In the genomic region with DNA sequence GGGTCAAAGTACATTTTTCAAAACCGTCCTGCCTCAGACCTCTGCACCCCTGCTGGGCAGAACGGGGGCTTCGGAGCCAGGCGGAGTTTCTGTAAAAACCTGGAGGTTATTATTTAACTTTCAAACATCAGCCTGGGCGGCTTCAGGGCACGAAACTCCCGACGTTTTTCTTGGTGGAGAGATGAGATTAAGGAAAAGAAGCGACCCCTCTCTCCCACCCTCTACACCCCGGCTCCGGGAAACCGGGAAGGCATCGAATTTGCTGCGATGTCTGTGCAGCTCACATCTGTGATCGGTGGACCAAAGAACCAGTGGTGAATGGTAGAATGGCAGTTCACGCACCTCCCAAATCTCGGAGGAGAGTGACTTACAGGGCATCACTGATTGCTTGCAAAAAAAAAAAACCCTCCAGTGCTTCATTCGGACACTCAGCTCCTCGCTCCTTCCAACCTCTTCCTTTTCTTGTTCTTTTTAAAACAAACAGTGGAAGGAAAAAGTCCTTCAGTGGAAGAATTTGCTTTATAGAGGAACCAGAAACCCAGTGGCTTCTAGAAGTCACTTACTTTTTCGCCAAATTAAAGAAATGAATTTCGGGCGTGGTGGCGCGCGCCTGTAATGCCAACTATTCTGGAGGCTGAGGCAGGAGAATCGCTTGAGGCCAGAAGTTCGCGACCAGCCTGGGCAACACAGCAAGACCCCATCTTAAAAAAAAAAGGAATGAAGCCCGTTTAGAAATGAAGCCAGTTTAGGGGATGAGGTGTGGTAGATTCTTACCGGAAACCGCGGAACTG, we compare ENCODE assay signal across 8 cellular contexts. TPM values are rescaled to one million over a fixed set of nuclear protein-coding genes. Genes with fewer than 3 reads are reported as not detected.
DNase-seq lines count a peak whose midpoint lies in the region; ATAC-seq and TF ChIP-seq lines count a peak whose summit lies in the region.

No MANE protein-coding gene starts in this region.

- no peaks in the 10 kb centered on the region for H3K36me3 ChIP-seq in SK-N-SH (replicated peaks in 1 of 2; ENCODE audit: control insufficient read depth in 1 of 2, insufficient read depth in 2 of 2, low read length in 1 of 2)

- H3K27ac Mint-ChIP-seq in stimulated activated naive B cell treated with anti-CD40 and anti-IgM and Interleukin-4, amounts not matched to agents 10 μg/mL and 1 μg/mL and 100 μg/mL, for 72 hours, result peak overlapping the region; percentile 94

- H3K36me3 Mint-ChIP-seq in stimulated activated naive B cell treated with anti-CD40 and anti-IgM and Interleukin-4, amounts not matched to agents 10 μg/mL and 1 μg/mL and 100 μg/mL, for 72 hours, result peaks cover 0 to 1% of the 10 kb centered on the region in 2 donors

- H3K4me3 Mint-ChIP-seq in stimulated activated naive B cell treated with anti-CD40 and anti-IgM and Interleukin-4, amounts not matched to agents 10 μg/mL and 1 μg/mL and 100 μg/mL, for 72 hours, result peak overlapping the region; percentile 94 to 99

- peak overlapping the region; percentile 92 for H3K27ac ChIP-seq in SK-N-SH (ENCODE audit: low read depth in 2 of 2, low read length in 1 of 2)
- peak overlapping the region; percentile 88 for H3K27ac ChIP-seq in cingulate gyrus (ENCODE audit: low read depth, low read length)

- H3K4me3 ChIP-seq in SK-N-SH (ENCODE audit: low read depth in 2 of 2, low read length in 1 of 2), result peak overlapping the region; percentile 64 to 86

- peaks cover 5 to 14% of the 10 kb centered on the region in 2 experiments; a peak in 2 of 4 replicates for H3K4me1 ChIP-seq in SK-N-SH (ENCODE audit: control insufficient read depth in 1 of 2, insufficient read depth in 2 of 2, low read depth in 1 of 2, low read length in 1 of 2)

- POLR2A ChIA-PET in SK-N-SH (lab: Yijun Ruan, JAX), result interaction anchor here (1.3 to 1.5 kb wide), 2 partner anchors 11 to 42 kb away, joined by 5 to 7 read pairs; partner anchors contain the start of gene MED18

- peak; percentile 47 for DNase-seq in stimulated activated CD4-positive, alpha-beta T cell treated with anti-CD3 and anti-CD28 coated beads, Interleukin-15, amount 100 ng/mL, for 24 hours
- DNase-seq in stimulated activated CD4-positive, alpha-beta T cell treated with anti-CD3 and anti-CD28 coated beads, Interleukin-4, amount 100 ng/mL, for 1 hour, result no peak
- DNase-seq in SK-N-SH (peak; percentile 76), left lobe of liver (ENCODE audit: low spot score) (no peak)
- DNase-seq in stimulated activated naive B cell treated with anti-CD40 and anti-IgM and Interleukin-4, amounts not matched to agents 10 μg/mL and 1 μg/mL and 100 μg/mL, for 72 hours, result peak; percentile 26

- 26% methylated on average over 31 of the region's 32 CpGs for WGBS in SK-N-SH (ENCODE audit: low lambda C conversion rate)

- H3F3A ChIP-seq in SK-N-SH (replicated peaks; ENCODE audit: insufficient read depth), result peaks cover 33% of the 10 kb centered on the region

- CTCF ChIA-PET in SK-N-SH (lab: Yijun Ruan, JAX), result interaction anchor here (1.0 to 1.4 kb wide), 4 partner anchors 10 to 146 kb away, joined by 3 to 5 read pairs (median 4); no protein-coding TSS in a partner anchor

- peak overlapping the region; percentile 98 for H2AFZ ChIP-seq in SK-N-SH (ENCODE audit: low read depth)

- no peaks in the 10 kb centered on the region for H3K9me3 ChIP-seq in SK-N-SH

- peaks cover 14 to 32% of the 10 kb centered on the region in 2 donors for H3K4me1 Mint-ChIP-seq in stimulated activated naive B cell treated with anti-CD40 and anti-IgM and Interleukin-4, amounts not matched to agents 10 μg/mL and 1 μg/mL and 100 μg/mL, for 72 hours

- no peak for TF ChIP-seq EP300 in SK-N-SH (IDR thresholded peaks at IDR 0.05; ENCODE audit: borderline replicate concordance in 1 of 2, low read depth in 1 of 2, low read length in 1 of 2)

- ATAC-seq in HG03439 (IDR thresholded peaks at IDR 0.05; ENCODE audit: unreplicated experiment) (peak; percentile 21), left lobe of liver (peak; percentile 25), GM18502 (IDR thresholded peaks at IDR 0.05; ENCODE audit: poor library complexity, unreplicated experiment) (no peak)
- ATAC-seq in stimulated activated naive B cell treated with anti-CD40 and anti-IgM and Interleukin-4, amounts not matched to agents 10 μg/mL and 1 μg/mL and 100 μg/mL, for 72 hours (replicated peaks), result peak; percentile 55 to 56

- peaks cover 54% of the 10 kb centered on the region for H3K79me2 ChIP-seq in SK-N-SH (ENCODE audit: insufficient read depth)

- TF ChIP-seq RAD21 in SK-N-SH (IDR thresholded peaks at IDR 0.05; ENCODE audit: low read length), result no peak

- H3K27me3 Mint-ChIP-seq in stimulated activated naive B cell treated with anti-CD40 and anti-IgM and Interleukin-4, amounts not matched to agents 10 μg/mL and 1 μg/mL and 100 μg/mL, for 72 hours, result no peaks in the 10 kb centered on the region

- no peaks in the 10 kb centered on the region for H4K20me1 ChIP-seq in SK-N-SH (ENCODE audit: insufficient read depth)

- H3K27me3 ChIP-seq in SK-N-SH (ENCODE audit: insufficient read depth), result no peaks in the 10 kb centered on the region

- H3K9me3 Mint-ChIP-seq in stimulated activated naive B cell treated with anti-CD40 and anti-IgM and Interleukin-4, amounts not matched to agents 10 μg/mL and 1 μg/mL and 100 μg/mL, for 72 hours, result no peaks in the 10 kb centered on the region

- peak; percentile 41 for TF ChIP-seq CTCF in SK-N-SH (IDR thresholded peaks at IDR 0.05)

- peak overlapping the region; percentile 95 for H3K9ac ChIP-seq in SK-N-SH

- H3K4me2 ChIP-seq in SK-N-SH, result peak overlapping the region; percentile 83

- H3K9me2 ChIP-seq in SK-N-SH, result no peaks in the 10 kb centered on the region

TF ChIP-seq in SK-N-SH, 30 proteins besides CTCF, POLR2A, EP300 and RAD21:
- TF ChIP-seq FOSL2 (IDR thresholded peaks at IDR 0.05; ENCODE audit: borderline replicate concordance, low read depth) (no peak), ZBTB33 (IDR thresholded peaks at IDR 0.05; ENCODE audit: borderline replicate concordance, low read depth) (no peak), RFX5 (IDR thresholded peaks at IDR 0.05; ENCODE audit: low read length) (no peak), JUND (IDR thresholded peaks at IDR 0.05) (no peak), SIN3A (IDR thresholded peaks at IDR 0.05; ENCODE audit: borderline replicate concordance, low read depth, low read length) (no peak), TCF12 (IDR thresholded peaks at IDR 0.05) (no peak), RXRA (IDR thresholded peaks at IDR 0.05; ENCODE audit: borderline replicate concordance, low read depth) (no peak), YY1 (IDR thresholded peaks at IDR 0.05; ENCODE audit: low read depth) (no peak)

RNA-seq across cellular contexts. Expression of gene PHACTR4, which starts 0.9 kb away (rescaled TPM):
- polyA plus RNA-seq in SK-N-SH (2012; rRNA removed), result 9.8 and 10.5 TPM in 2 replicates
- 11.8 and 14.9 TPM in 2 replicates for polyA plus RNA-seq in SK-N-SH (2012; cell fraction: cytosol; rRNA removed)
- polyA plus RNA-seq in SK-N-SH (2012; cell fraction: nucleus; rRNA removed), result 13.9 and 20.9 TPM in 2 replicates
- 23.5 TPM for total RNA-seq in left lobe of liver

RNA-seq across cellular contexts. Expression of gene MED18, which starts 41.6 kb away (rescaled TPM):
- 12.6 and 13.7 TPM in 2 replicates for polyA plus RNA-seq in SK-N-SH (2012; rRNA removed)
- 11.1 and 13.6 TPM in 2 replicates for polyA plus RNA-seq in SK-N-SH (2012; cell fraction: cytosol; rRNA removed)
- 9.7 and 11.9 TPM in 2 replicates for polyA plus RNA-seq in SK-N-SH (2012; cell fraction: nucleus; rRNA removed)
- total RNA-seq in left lobe of liver, result 16.3 TPM

Comparison
In these comparisons a context has a peak if more than half of its experiments do, and no peak if none do; other contexts are left out.
1. DNase-seq: peak in stimulated activated CD4-positive, alpha-beta T cell treated with anti-CD3 and anti-CD28 coated beads, Interleukin-15, amount 100 ng/mL, for 24 hours (single experiment), SK-N-SH (single experiment) and stimulated activated naive B cell treated with anti-CD40 and anti-IgM and Interleukin-4, amounts not matched to agents 10 μg/mL and 1 μg/mL and 100 μg/mL, for 72 hours (single experiment); none in stimulated activated CD4-positive, alpha-beta T cell treated with anti-CD3 and anti-CD28 coated beads, Interleukin-4, amount 100 ng/mL, for 1 hour (single experiment) and left lobe of liver (single experiment).